Comparison of ENCODE assay signal across 28 cellular contexts in genomic region chr7:105284014-105284413, GRCh38.
DNase-seq lines count a peak whose midpoint lies in the region; ATAC-seq, FAIRE-seq and TF ChIP-seq lines count a peak whose summit lies in the region.
"Had no signal": no experiment of that assay in that cellular context is flagged by ENCODE, and none has a peak within 500 bp of the region (broad histone marks: within the 10 kb centered on the region; RNA-seq: fewer than 3 reads in every experiment).

No MANE protein-coding gene starts in this region.

- H3K79me2 ChIP-seq in K562 (ENCODE audit: control insufficient read depth, insufficient read depth, low read length) (peaks cover 29% of the 10 kb centered on the region), mesendoderm (ENCODE audit: control insufficient read depth, insufficient read depth, low read length) (peaks cover 5% of the 10 kb centered on the region)

- H3K4me3 ChIP-seq in K562, result no peak overlapping the region
- no peak overlapping the region for H3K4me3 ChIP-seq in endodermal cell (ENCODE audit: low read length)
- no peak overlapping the region for H3K4me3 ChIP-seq in mesendoderm (ENCODE audit: low read length)
- no peak overlapping the region for H3K4me3 ChIP-seq in prostate gland
- H3K4me3 ChIP-seq: BLaER1, GM12878 had no signal

- peak overlapping the region; percentile 11 for H3K27ac Mint-ChIP-seq in endodermal cell
- H3K27ac Mint-ChIP-seq: CD4-positive, alpha-beta memory T cell; CD4-positive, CD25-positive, alpha-beta regulatory T cell; CD8-positive, alpha-beta memory T cell had no signal

- intact Hi-C loops in K562 (cut with micrococcal nuclease) (no loop called here), prostate gland (cut with DNase I) (no loop called here)

- BruUV-seq in K562 (replicated peaks; lab: Mats Ljungman, UMichigan), result no TSS peak

- no peak for TF ChIP-seq RAD21 in K562 (CRISPR knock-in tag; conservative IDR thresholded peaks at IDR 0.05 in 1 of 2, IDR thresholded peaks at IDR 0.05 in 1 of 2)

- no peaks in the 10 kb centered on the region for H3K27me3 Mint-ChIP-seq in endodermal cell (ENCODE audit: insufficient read depth)
- H3K27me3 Mint-ChIP-seq: CD4-positive, alpha-beta memory T cell; CD4-positive, CD25-positive, alpha-beta regulatory T cell; CD8-positive, alpha-beta memory T cell had no signal

- peak; percentile 82 for ATAC-seq in K562
- ATAC-seq in GM21367 (IDR thresholded peaks at IDR 0.05; ENCODE audit: unreplicated experiment), result no peak
- ATAC-seq in GM21717 (IDR thresholded peaks at IDR 0.05; ENCODE audit: unreplicated experiment), result no peak
- ATAC-seq: GM12878 had no signal

- no peaks in the 10 kb centered on the region for H3K9me3 Mint-ChIP-seq in endodermal cell
- H3K9me3 Mint-ChIP-seq: CD4-positive, alpha-beta memory T cell; CD8-positive, alpha-beta memory T cell had no signal

- H3K27ac ChIP-seq in KOPT-K1 (ENCODE audit: low read depth, low read length, poor library complexity, severe bottlenecking) (peak overlapping the region; percentile 22), K562 (ENCODE audit: extremely low read depth, low read depth, low read length) (no peak overlapping the region), endodermal cell (ENCODE audit: low read depth, low read length) (no peak overlapping the region), mesendoderm (ENCODE audit: low read depth, low read length) (no peak overlapping the region), prostate gland (no peak overlapping the region)
- H3K27ac ChIP-seq: BLaER1 had no signal

- CTCF ChIA-PET in K562 (lab: Yijun Ruan, JAX; ENCODE audit: low intra/inter-chr PET ratio), result no interaction called here

- H2AFZ ChIP-seq in K562 (ENCODE audit: low read depth, low read length), result no peak overlapping the region

- peaks cover 10% of the 10 kb centered on the region for H4K20me1 ChIP-seq in K562 (replicated peaks; ENCODE audit: control insufficient read depth, insufficient read depth, low read length)

- H3K9me3 ChIP-seq in KOPT-K1 (ENCODE audit: insufficient read depth, low read length, poor library complexity, severe bottlenecking), result no peaks in the 10 kb centered on the region
- H3K9me3 ChIP-seq in K562 (replicated peaks; ENCODE audit: control insufficient read depth, insufficient read depth, low read depth, low read length), result no peaks in the 10 kb centered on the region
- no peaks in the 10 kb centered on the region for H3K9me3 ChIP-seq in endodermal cell (ENCODE audit: control insufficient read depth, low read length)
- no peaks in the 10 kb centered on the region for H3K9me3 ChIP-seq in prostate gland
- H3K9me3 ChIP-seq: BE2C, BLaER1 had no signal

- H3K4me3 Mint-ChIP-seq in endodermal cell, result no peak overlapping the region
- H3K4me3 Mint-ChIP-seq: CD14-positive monocyte; CD4-positive, alpha-beta memory T cell; CD4-positive, CD25-positive, alpha-beta regulatory T cell; CD8-positive, alpha-beta memory T cell had no signal

- no peaks in the 10 kb centered on the region for H3K36me3 ChIP-seq in KOPT-K1 (ENCODE audit: insufficient read depth, low read length)
- H3K36me3 ChIP-seq in K562 (ENCODE audit: control insufficient read depth, insufficient read depth, low read length), result no peaks in the 10 kb centered on the region
- H3K36me3 ChIP-seq in endodermal cell (ENCODE audit: control insufficient read depth, insufficient read depth, low read length), result no peaks in the 10 kb centered on the region
- no peaks in the 10 kb centered on the region for H3K36me3 ChIP-seq in mesendoderm (ENCODE audit: control insufficient read depth, insufficient read depth, low read length)
- H3K36me3 ChIP-seq in prostate gland, result no peaks in the 10 kb centered on the region
- H3K36me3 ChIP-seq: BE2C, BLaER1 had no signal

- H2BK120ac ChIP-seq in mesendoderm (ENCODE audit: low read depth, low read length), result no peak overlapping the region

- no peak overlapping the region; a peak in 1 of 4 replicates for H3K9ac ChIP-seq in K562 (ENCODE audit: insufficient read depth in 1 of 2, low read depth in 2 of 2, low read length in 2 of 2)
- no peak overlapping the region for H3K9ac ChIP-seq in endodermal cell (ENCODE audit: extremely low read depth, low read length, poor library complexity, severe bottlenecking)
- no peak overlapping the region for H3K9ac ChIP-seq in mesendoderm (ENCODE audit: low read length)
- H3K9ac ChIP-seq: BLaER1 had no signal

- H3K56ac ChIP-seq in mesendoderm (ENCODE audit: low read length), result no peak overlapping the region

- no peak overlapping the region for H3K18ac ChIP-seq in mesendoderm (ENCODE audit: low read length)

- H4K8ac ChIP-seq in mesendoderm (ENCODE audit: low read depth, low read length), result no peak overlapping the region

- no peak for TF ChIP-seq POLR2A in K562 (conservative IDR thresholded peaks at IDR 0.05)
- TF ChIP-seq POLR2A in prostate gland (IDR thresholded peaks at IDR 0.05), result no peak

- peaks cover 42% of the 10 kb centered on the region for H3K4me1 Mint-ChIP-seq in endodermal cell

- H3K4me2 ChIP-seq in K562 (ENCODE audit: insufficient read depth, low read length) (peak overlapping the region; percentile 33; the same call in 1 of the 2 replicates), mesendoderm (ENCODE audit: low read length) (no peak overlapping the region)
- H3K4me2 ChIP-seq: BLaER1 had no signal

- POLR2A ChIA-PET in K562 (lab: Yijun Ruan, JAX), result interaction anchor here (0.6 to 2.1 kb wide), 6 partner anchors 9 to 60 kb away, joined by 3 to 9 read pairs (median 5); no protein-coding TSS in a partner anchor

- H3K4ac ChIP-seq in mesendoderm (ENCODE audit: low read depth, low read length), result no peak overlapping the region

- no peak overlapping the region for H4K5ac ChIP-seq in mesendoderm (ENCODE audit: low read length)

- H2BK5ac ChIP-seq in mesendoderm (ENCODE audit: low read length), result no peak overlapping the region

- no peak for FAIRE-seq in K562 (lab: Jason Lieb, UNC)
- FAIRE-seq: A204.1, GM12878, GM12892 had no signal

- H3K36me3 Mint-ChIP-seq in endodermal cell (ENCODE audit: low read depth), result peaks cover 3% of the 10 kb centered on the region

- H3K4me1 ChIP-seq in K562 (replicated peaks in 1 of 2; ENCODE audit: control insufficient read depth in 2 of 2, insufficient read depth in 2 of 2, low read length in 2 of 2) (peaks cover 4 to 17% of the 10 kb centered on the region in 2 experiments; a peak in 4 of 5 replicates), endodermal cell (ENCODE audit: control insufficient read depth, insufficient read depth, low read length) (peaks cover 5% of the 10 kb centered on the region), mesendoderm (ENCODE audit: control insufficient read depth, low read depth, low read length) (peaks cover 2% of the 10 kb centered on the region), prostate gland (replicated peaks) (no peaks in the 10 kb centered on the region)
- H3K4me1 ChIP-seq: BE2C, BLaER1 had no signal

- in situ Hi-C loops in K562 (cut with MboI), result no loop called here

- DNase-seq in K562 (ENCODE audit: extremely low read depth in 1 of 4, low spot score in 3 of 4) (peak; percentile 44 to 55 (median 49)), endodermal cell (no peak), mesendoderm (peak; percentile 11), HPDE6-E6E7 (ENCODE audit: extremely low spot score) (no peak), prostate gland (ENCODE audit: low spot score) (no peak)
- DNase-seq: 8988T; ACHN; BE2C; C1 segment of cervical spinal cord; CD4-positive, alpha-beta memory T cell; CD4-positive, CD25-positive, alpha-beta regulatory T cell; CD8-positive, alpha-beta memory T cell; COR-L47; DMS 273 treated with DMSO at 0.1 percent for 48 hours; DMS153; DMS53; DMS79; DND-41; EL; GDM1 had no signal

- no peak for TF ChIP-seq EP300 in K562 (IDR thresholded peaks at IDR 0.05; ENCODE audit: low read length)

- WGBS in K562 (ENCODE audit: insufficient coverage, low coverage, missing lambda C conversion rate), result 27% methylated on average over 6 of the region's 6 CpGs
- 86 to 97% methylated on average over 5 to 6 of the region's 6 CpGs for WGBS in endodermal cell (ENCODE audit: insufficient coverage in 1 of 2, insufficient read length in 1 of 2), 2 experiments
- WGBS in mesendoderm (ENCODE audit: extremely low coverage, insufficient coverage, low lambda C conversion rate), result no CpG with 5 or more reads among the region's 6 CpGs
- WGBS in prostate gland, result 86% methylated on average over 6 of the region's 6 CpGs

- H3K23ac ChIP-seq in mesendoderm (ENCODE audit: low read length), result no peak overlapping the region

- TF ChIP-seq CTCF in K562 (IDR thresholded peaks at IDR 0.05 in 2 of 3, conservative IDR thresholded peaks at IDR 0.05 in 1 of 3; ENCODE audit: insufficient read depth in 2 of 3, low read depth in 1 of 3, low read length in 3 of 3) (no peak), endodermal cell (conservative IDR thresholded peaks at IDR 0.05) (no peak), prostate gland (IDR thresholded peaks at IDR 0.05) (no peak)

- H3K27me3 ChIP-seq in K562 (ENCODE audit: control insufficient read depth in 2 of 2, insufficient read depth in 2 of 2, low read length in 2 of 2) (no peaks in the 10 kb centered on the region), endodermal cell (ENCODE audit: control insufficient read depth, insufficient read depth, low read length, poor library complexity, severe bottlenecking) (no peaks in the 10 kb centered on the region), mesendoderm (ENCODE audit: insufficient read depth, low read length, poor library complexity) (no peaks in the 10 kb centered on the region), prostate gland (replicated peaks; ENCODE audit: insufficient read depth) (no peaks in the 10 kb centered on the region)
- H3K27me3 ChIP-seq: BE2C, BLaER1 had no signal

- no peaks in the 10 kb centered on the region for H3K9me1 ChIP-seq in K562 (ENCODE audit: control insufficient read depth, insufficient read depth, low read length)

- H2AK5ac ChIP-seq in mesendoderm (ENCODE audit: low read length), result no peak overlapping the region

- H2BK15ac ChIP-seq in mesendoderm (replicated peaks; ENCODE audit: low read depth), result no peak overlapping the region

- H3K79me1 ChIP-seq in mesendoderm (ENCODE audit: low read length), result peaks cover 4% of the 10 kb centered on the region

TF ChIP-seq in K562, 482 proteins besides CTCF, POLR2A, EP300 and RAD21 (continues in another document):
- TF ChIP-seq ASH1L (IDR thresholded peaks at IDR 0.05; ENCODE audit: borderline replicate concordance, low read depth, partially characterized antibody) (no peak), JUND (IDR thresholded peaks at IDR 0.05; ENCODE audit: borderline replicate concordance, low read depth, low read length) (no peak), JUND (tag; IDR thresholded peaks at IDR 0.05; ENCODE audit: borderline replicate concordance, low read depth, low read length) (0 out of 3 replicates have a peak, but pooled peaks have one; percentile 35), ZNF224 (CRISPR knock-in tag; IDR thresholded peaks at IDR 0.05) (no peak), GATAD2B (IDR thresholded peaks at IDR 0.05; ENCODE audit: borderline replicate concordance) (no peak), ARID1B (IDR thresholded peaks at IDR 0.05) (peak; percentile 47)

Comparison
In these comparisons a context has a peak if more than half of its experiments do, and no peak if none do; other contexts are left out.
1. DNase-seq: peak in K562 (4 of 4) and mesendoderm (single experiment); none in endodermal cell (single experiment), HPDE6-E6E7 (single experiment) and prostate gland (single experiment).